Comparison of ENCODE assay signal across 28 cellular contexts in the genomic region with DNA sequence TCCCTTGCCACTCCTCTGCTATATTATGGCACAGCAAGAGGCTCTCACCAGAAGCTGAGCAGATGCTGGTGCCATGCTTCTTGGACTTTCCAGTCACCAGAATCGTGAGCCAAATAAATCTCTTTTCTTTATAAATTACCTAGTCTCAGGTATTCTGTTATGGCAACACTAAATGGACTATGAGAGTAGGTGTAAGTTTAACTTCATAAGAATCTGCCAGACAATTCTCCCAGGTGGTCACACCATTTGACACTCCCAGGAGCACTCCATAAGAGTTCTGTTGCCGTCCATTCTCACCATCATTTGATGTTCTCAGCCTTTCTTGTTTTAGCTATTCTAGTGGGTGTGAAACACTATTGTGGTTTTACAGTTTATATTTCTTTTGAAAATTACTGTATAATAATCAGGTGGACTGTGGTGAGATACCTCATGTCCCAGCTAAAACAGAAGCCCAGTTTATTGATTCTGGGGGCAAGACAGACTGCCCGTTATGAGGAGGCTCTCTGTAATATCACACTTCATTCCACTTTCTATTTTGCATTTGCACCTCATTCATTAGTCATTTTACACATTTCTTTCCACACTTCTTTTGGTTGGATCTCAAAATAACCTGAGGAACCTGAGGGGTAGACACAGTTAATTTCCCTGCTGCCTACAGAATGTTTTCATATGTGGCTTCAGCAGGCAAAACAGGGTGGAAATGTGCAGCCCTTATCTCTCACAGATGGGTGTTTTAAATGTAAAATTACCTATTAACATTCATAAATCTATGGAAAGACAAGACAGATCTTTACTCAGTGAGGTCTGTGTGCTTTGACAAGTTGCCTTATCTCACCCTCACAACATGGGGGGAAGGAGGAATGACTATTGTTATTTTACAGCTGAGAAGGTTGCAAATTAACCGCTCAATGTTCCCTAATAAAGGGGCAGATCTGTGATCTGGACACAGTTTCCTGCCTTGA. TPM values are rescaled to one million over a fixed set of nuclear protein-coding genes. Genes with fewer than 3 reads are reported as not detected.
A peak's percentile ranks its signal among the peaks of the same experiment; 100 is the strongest.
DNase-seq lines count a peak whose midpoint lies in the region; ATAC-seq and TF ChIP-seq lines count a peak whose summit lies in the region.
"Had no signal": no experiment of that assay in that cellular context is flagged by ENCODE, and none has a peak within 500 bp of the region (broad histone marks: within the 10 kb centered on the region; RNA-seq: fewer than 3 reads in every experiment).

No MANE protein-coding gene starts in this region.

- H3K4me2 ChIP-seq in hepatocyte: no peak overlapping the region

- H2AFZ ChIP-seq in hepatocyte: no peak overlapping the region

- H3K27me3 ChIP-seq in RWPE2 (ENCODE audit: insufficient read depth, poor library complexity, severe bottlenecking): no peaks in the 10 kb centered on the region
- no peaks in the 10 kb centered on the region for H3K27me3 ChIP-seq in endodermal cell (ENCODE audit: control insufficient read depth, insufficient read depth, low read length, poor library complexity, severe bottlenecking)
- H3K27me3 ChIP-seq in hepatocyte: no peaks in the 10 kb centered on the region
- H3K27me3 ChIP-seq: right lobe of liver, tibial nerve had no signal

- intact Hi-C loops in posterior vena cava (cut with DNase I): no loop called here

- no peaks in the 10 kb centered on the region for H3K9me3 ChIP-seq in RWPE2 (ENCODE audit: severe bottlenecking)
- H3K9me3 ChIP-seq in endodermal cell (ENCODE audit: control insufficient read depth, low read length): no peaks in the 10 kb centered on the region
- no peaks in the 10 kb centered on the region for H3K9me3 ChIP-seq in hepatocyte (ENCODE audit: low read depth)
- H3K9me3 ChIP-seq: prostate gland, right lobe of liver, tibial nerve had no signal

- peak overlapping the region; percentile 37 for H3K4me3 Mint-ChIP-seq in activated naive CD8-positive, alpha-beta T cell
- H3K4me3 Mint-ChIP-seq in activated naive CD8-positive, alpha-beta T cell treated with anti-CD3 and anti-CD28 coated beads for 36 hours: no peak overlapping the region
- H3K4me3 Mint-ChIP-seq in endodermal cell: no peak overlapping the region
- H3K4me3 Mint-ChIP-seq in stimulated activated naive CD8-positive, alpha-beta T cell treated with anti-CD3 and anti-CD28 coated beads, Interleukin-15, Interleukin-2, amounts not matched to agents 100 ng/mL and 50 ng/mL, for 24 hours: peak overlapping the region; percentile 21
- H3K4me3 Mint-ChIP-seq: mesothelial cell of epicardium, WTC11 had no signal

- no peaks in the 10 kb centered on the region for H4K20me1 ChIP-seq in hepatocyte (ENCODE audit: insufficient read depth, poor library complexity, severe bottlenecking)

- no peaks in the 10 kb centered on the region for H3K9me2 ChIP-seq in hepatocyte (replicated peaks; ENCODE audit: insufficient read depth)

- no peak for ATAC-seq in RWPE2 (ENCODE audit: low read depth)
- ATAC-seq: activated T-cell treated with anti-CD3 and anti-CD28 coated beads, Interleukin-2, amount 50 U/mL, for 72 hours; right lobe of liver; WTC11 had no signal

- H3K27ac Mint-ChIP-seq in activated naive CD8-positive, alpha-beta T cell: peak overlapping the region; percentile 80
- no peak overlapping the region for H3K27ac Mint-ChIP-seq in activated naive CD8-positive, alpha-beta T cell treated with anti-CD3 and anti-CD28 coated beads for 36 hours
- H3K27ac Mint-ChIP-seq in endodermal cell: no peak overlapping the region
- peak overlapping the region; percentile 88 for H3K27ac Mint-ChIP-seq in stimulated activated naive CD8-positive, alpha-beta T cell treated with anti-CD3 and anti-CD28 coated beads, Interleukin-15, Interleukin-2, amounts not matched to agents 100 ng/mL and 50 ng/mL, for 24 hours
- H3K27ac Mint-ChIP-seq: mesothelial cell of epicardium had no signal

- H3K4me1 ChIP-seq in RWPE2 (ENCODE audit: insufficient read depth, poor library complexity, severe bottlenecking) (peaks cover 8% of the 10 kb centered on the region), endodermal cell (ENCODE audit: control insufficient read depth, insufficient read depth, low read length) (no peaks in the 10 kb centered on the region), hepatocyte (ENCODE audit: insufficient read depth) (no peaks in the 10 kb centered on the region)
- H3K4me1 ChIP-seq: prostate gland, right lobe of liver, tibial nerve had no signal

- WGBS in endodermal cell (ENCODE audit: insufficient coverage in 1 of 2, insufficient read length in 1 of 2), 2 experiments: 95 to 100% methylated on average over 1 to 4 of the region's 4 CpGs
- WGBS in hepatocyte (ENCODE audit: low lambda C conversion rate, missing lambda C conversion rate): 88% methylated on average over 4 of the region's 4 CpGs

- no peaks in the 10 kb centered on the region for H3K79me2 ChIP-seq in hepatocyte

- H3K9ac ChIP-seq in endodermal cell (ENCODE audit: extremely low read depth, low read length, poor library complexity, severe bottlenecking): no peak overlapping the region

- DNase-seq in activated naive CD8-positive, alpha-beta T cell treated with anti-CD3 and anti-CD28 coated beads for 36 hours: no peak
- DNase-seq in RWPE2 (ENCODE audit: low spot score): no peak
- DNase-seq in endodermal cell: no peak
- no peak for DNase-seq in posterior vena cava (ENCODE audit: low spot score)
- no peak for DNase-seq in hepatocyte (ENCODE audit: low spot score)
- DNase-seq in GDM1 (lab: John Stamatoyannopoulos, UW): no peak
- DNase-seq: activated CD4-positive, alpha-beta T cell treated with anti-CD3 and anti-CD28 coated beads, Interleukin-2, amount 50 U/mL, for 1 hour; activated naive CD4-positive, alpha-beta T cell treated with anti-CD3 and anti-CD28 coated beads, Interleukin-2, amount 50 U/mL, for 16 hours; activated T-cell treated with anti-CD3 and anti-CD28 coated beads, Interleukin-2, amount 50 U/mL, for 72 hours; AML-193; aorta; effector CD4-positive, alpha-beta T cell; EL; foreskin fibroblast; head of caudate nucleus; kidney; NCI-H2171 treated with DMSO at 0.1 percent for 48 hours; NCI-H524 treated with DMSO at 0.1 percent for 48 hours; nucleus accumbens; right lobe of liver; SW 1271; T1000 had no signal

- H3K36me3 ChIP-seq in RWPE2 (ENCODE audit: low read depth): peaks cover 95% of the 10 kb centered on the region
- H3K36me3 ChIP-seq in endodermal cell (ENCODE audit: control insufficient read depth, insufficient read depth, low read length): no peaks in the 10 kb centered on the region
- H3K36me3 ChIP-seq in hepatocyte (replicated peaks; ENCODE audit: insufficient read depth, low read depth): no peaks in the 10 kb centered on the region
- H3K36me3 ChIP-seq: prostate gland, right lobe of liver, tibial nerve had no signal

- peaks cover 23% of the 10 kb centered on the region for H3K27me3 Mint-ChIP-seq in activated naive CD8-positive, alpha-beta T cell
- peaks cover 60% of the 10 kb centered on the region for H3K27me3 Mint-ChIP-seq in activated naive CD8-positive, alpha-beta T cell treated with anti-CD3 and anti-CD28 coated beads for 36 hours
- H3K27me3 Mint-ChIP-seq in endodermal cell (ENCODE audit: insufficient read depth): no peaks in the 10 kb centered on the region
- H3K27me3 Mint-ChIP-seq in stimulated activated naive CD8-positive, alpha-beta T cell treated with anti-CD3 and anti-CD28 coated beads, Interleukin-15, Interleukin-2, amounts not matched to agents 100 ng/mL and 50 ng/mL, for 24 hours: peaks cover 33% of the 10 kb centered on the region

- H3K4me1 Mint-ChIP-seq in activated naive CD8-positive, alpha-beta T cell (ENCODE audit: low read depth): peaks cover 60% of the 10 kb centered on the region
- H3K4me1 Mint-ChIP-seq in activated naive CD8-positive, alpha-beta T cell treated with anti-CD3 and anti-CD28 coated beads for 36 hours: peaks cover 52% of the 10 kb centered on the region
- no peaks in the 10 kb centered on the region for H3K4me1 Mint-ChIP-seq in endodermal cell
- peaks cover 71% of the 10 kb centered on the region for H3K4me1 Mint-ChIP-seq in stimulated activated naive CD8-positive, alpha-beta T cell treated with anti-CD3 and anti-CD28 coated beads, Interleukin-15, Interleukin-2, amounts not matched to agents 100 ng/mL and 50 ng/mL, for 24 hours (ENCODE audit: low read depth)
- H3K4me1 Mint-ChIP-seq: WTC11 had no signal

- TF ChIP-seq CTCF in RWPE2 (IDR thresholded peaks at IDR 0.05; ENCODE audit: poor library complexity, severe bottlenecking) (no peak), endodermal cell (conservative IDR thresholded peaks at IDR 0.05) (no peak), hepatocyte (IDR thresholded peaks at IDR 0.05; ENCODE audit: poor library complexity) (no peak)

- no peak overlapping the region for H3K4me3 ChIP-seq in RWPE2 (ENCODE audit: severe bottlenecking)
- peak overlapping the region; percentile 15 for H3K4me3 ChIP-seq in endodermal cell (ENCODE audit: low read length)
- no peak overlapping the region for H3K4me3 ChIP-seq in hepatocyte
- H3K4me3 ChIP-seq: prostate gland, right lobe of liver, tibial nerve had no signal

- H3K27ac ChIP-seq in RWPE2 (ENCODE audit: poor library complexity, severe bottlenecking) (peak overlapping the region; percentile 71), endodermal cell (ENCODE audit: low read depth, low read length) (no peak overlapping the region), hepatocyte (no peak overlapping the region)
- H3K27ac ChIP-seq: prostate gland, right lobe of liver, tibial nerve had no signal

- no peaks in the 10 kb centered on the region for H3K9me3 Mint-ChIP-seq in activated naive CD8-positive, alpha-beta T cell (ENCODE audit: low read depth)
- peaks cover 2% of the 10 kb centered on the region for H3K9me3 Mint-ChIP-seq in activated naive CD8-positive, alpha-beta T cell treated with anti-CD3 and anti-CD28 coated beads for 36 hours
- peaks cover 10% of the 10 kb centered on the region for H3K9me3 Mint-ChIP-seq in endodermal cell
- H3K9me3 Mint-ChIP-seq in stimulated activated naive CD8-positive, alpha-beta T cell treated with anti-CD3 and anti-CD28 coated beads, Interleukin-15, Interleukin-2, amounts not matched to agents 100 ng/mL and 50 ng/mL, for 24 hours: no peaks in the 10 kb centered on the region
- H3K9me3 Mint-ChIP-seq: WTC11 had no signal

- H3K36me3 Mint-ChIP-seq in activated naive CD8-positive, alpha-beta T cell: no peaks in the 10 kb centered on the region
- peaks cover 3% of the 10 kb centered on the region for H3K36me3 Mint-ChIP-seq in activated naive CD8-positive, alpha-beta T cell treated with anti-CD3 and anti-CD28 coated beads for 36 hours
- peaks cover 17% of the 10 kb centered on the region for H3K36me3 Mint-ChIP-seq in endodermal cell (ENCODE audit: low read depth)
- no peaks in the 10 kb centered on the region for H3K36me3 Mint-ChIP-seq in stimulated activated naive CD8-positive, alpha-beta T cell treated with anti-CD3 and anti-CD28 coated beads, Interleukin-15, Interleukin-2, amounts not matched to agents 100 ng/mL and 50 ng/mL, for 24 hours (ENCODE audit: low read depth)
- H3K36me3 Mint-ChIP-seq: mesothelial cell of epicardium had no signal

RNA-seq across cellular contexts. Expression of gene CDCP1, which starts 42.1 kb away (rescaled TPM):
- 1 to 10 TPM in 1 of 2 experiments, under 1 TPM in 1; 0.82 to 1.1 TPM for total RNA-seq in activated naive CD8-positive, alpha-beta T cell treated with anti-CD3 and anti-CD28 coated beads for 36 hours
- total RNA-seq in endodermal cell (10 to 100 TPM in 1 of 2 donors, 1 to 10 TPM in 1; 8.9 to 13.1 TPM), posterior vena cava (1 to 10 TPM; 3.9 to 4.8 TPM), hepatocyte (7.0 and 7.3 TPM in 2 replicates)
- polyA plus RNA-seq in endodermal cell (2013, experiment 1 of 2): 0.68 TPM
- 0.37 TPM for polyA plus RNA-seq in endodermal cell (2013, experiment 2 of 2)
- 4.8 and 5.3 TPM in 2 replicates for polyA plus RNA-seq in hepatocyte

Comparison
In these comparisons a context has a peak if more than half of its experiments do, and no peak if none do; other contexts are left out.
1. H3K27ac Mint-ChIP-seq: peak in activated naive CD8-positive, alpha-beta T cell (single experiment) and stimulated activated naive CD8-positive, alpha-beta T cell treated with anti-CD3 and anti-CD28 coated beads, Interleukin-15, Interleukin-2, amounts not matched to agents 100 ng/mL and 50 ng/mL, for 24 hours (single experiment); none in activated naive CD8-positive, alpha-beta T cell treated with anti-CD3 and anti-CD28 coated beads for 36 hours (single experiment) and endodermal cell (single experiment).
2. H3K4me3 Mint-ChIP-seq: peak in activated naive CD8-positive, alpha-beta T cell (single experiment) and stimulated activated naive CD8-positive, alpha-beta T cell treated with anti-CD3 and anti-CD28 coated beads, Interleukin-15, Interleukin-2, amounts not matched to agents 100 ng/mL and 50 ng/mL, for 24 hours (single experiment); none in activated naive CD8-positive, alpha-beta T cell treated with anti-CD3 and anti-CD28 coated beads for 36 hours (single experiment) and endodermal cell (single experiment).